8 cellular contexts compared by ENCODE assay signal in the genomic region with DNA sequence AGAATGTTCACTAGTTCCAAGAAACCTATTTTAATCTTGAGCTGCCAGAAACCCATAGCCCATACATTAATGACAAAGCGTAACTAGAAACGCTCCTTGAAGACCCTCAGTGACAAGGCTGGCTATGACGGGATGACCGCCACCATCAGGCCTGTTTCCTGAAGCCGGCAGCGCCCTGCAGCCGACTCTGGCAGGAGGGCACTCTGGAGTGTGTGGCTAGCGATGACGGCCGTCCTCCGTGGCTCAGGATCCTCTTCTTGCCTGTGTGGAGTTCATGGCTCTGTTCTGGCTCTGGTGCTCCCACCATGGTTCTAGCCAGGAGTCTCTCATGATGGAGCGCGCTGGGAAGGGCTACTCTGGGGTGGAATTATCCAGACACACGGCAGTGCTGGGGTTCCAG.
"Had no signal": no experiment of that assay in that cellular context is flagged by ENCODE, and none has a peak within 500 bp of the region (broad histone marks: within the 10 kb centered on the region; RNA-seq: fewer than 3 reads in every experiment).

No MANE protein-coding gene starts in this region.

- ATAC-seq: HCT116, HepG2 had no signal

- H3K27me3 Mint-ChIP-seq: IgD-negative memory B cell had no signal

- H3K36me3 Mint-ChIP-seq: IgD-negative memory B cell had no signal

- H3K27ac ChIP-seq: GM23248, HL-60 had no signal

- H2AFZ ChIP-seq: GM23248 had no signal

- H3K9me3 ChIP-seq: HAP-1 had no signal

- H3K4me3 ChIP-seq: GM23248, HAP-1 had no signal

- H3K9ac ChIP-seq: GM23248 had no signal

- H3K4me1 ChIP-seq: HAP-1 had no signal

- H3K36me3 ChIP-seq: HAP-1 had no signal

- H3K4me3 Mint-ChIP-seq: HFFc6, IgD-negative memory B cell had no signal

- DNase-seq: GM23248, GOT3, HFFc6 had no signal

- H3K9me3 Mint-ChIP-seq: IgD-negative memory B cell had no signal
